ENCODE assay signal across 2 cellular contexts in the genomic region with DNA sequence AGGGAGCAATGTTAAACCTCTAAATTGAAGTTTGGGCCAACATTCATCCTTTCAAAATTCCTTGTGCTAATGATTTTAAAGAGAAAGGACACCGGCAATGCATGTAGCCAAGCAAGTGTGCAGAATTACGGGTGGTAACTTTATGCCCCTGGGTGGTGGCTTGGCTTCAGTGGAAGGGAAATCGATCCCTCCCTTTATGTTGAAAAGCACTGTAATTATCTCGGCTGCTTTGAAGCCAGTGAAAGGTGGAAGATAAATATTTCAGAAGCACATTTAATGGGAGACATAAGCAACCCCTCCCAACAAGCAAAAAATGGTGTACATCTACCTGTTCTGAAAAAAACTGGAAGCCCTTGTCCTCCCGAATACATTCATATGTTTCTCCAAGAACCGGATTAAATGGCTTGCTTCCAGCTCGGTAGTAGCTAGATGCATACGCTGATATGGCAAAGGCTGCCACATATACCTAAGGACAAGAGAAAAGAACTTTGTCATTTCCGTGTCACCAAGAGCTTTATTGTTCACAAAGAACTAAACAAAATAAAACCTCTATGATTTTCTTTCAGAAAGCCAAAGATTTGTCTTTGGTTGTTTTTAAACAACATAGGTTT.
TF ChIP-seq lines count a peak whose summit lies in the region.

No MANE protein-coding gene starts in this region.

TF ChIP-seq in SK-N-SH, 30 proteins besides CTCF, POLR2A, EP300 and RAD21 (continued from another document):
- TF ChIP-seq, protein P1, sequence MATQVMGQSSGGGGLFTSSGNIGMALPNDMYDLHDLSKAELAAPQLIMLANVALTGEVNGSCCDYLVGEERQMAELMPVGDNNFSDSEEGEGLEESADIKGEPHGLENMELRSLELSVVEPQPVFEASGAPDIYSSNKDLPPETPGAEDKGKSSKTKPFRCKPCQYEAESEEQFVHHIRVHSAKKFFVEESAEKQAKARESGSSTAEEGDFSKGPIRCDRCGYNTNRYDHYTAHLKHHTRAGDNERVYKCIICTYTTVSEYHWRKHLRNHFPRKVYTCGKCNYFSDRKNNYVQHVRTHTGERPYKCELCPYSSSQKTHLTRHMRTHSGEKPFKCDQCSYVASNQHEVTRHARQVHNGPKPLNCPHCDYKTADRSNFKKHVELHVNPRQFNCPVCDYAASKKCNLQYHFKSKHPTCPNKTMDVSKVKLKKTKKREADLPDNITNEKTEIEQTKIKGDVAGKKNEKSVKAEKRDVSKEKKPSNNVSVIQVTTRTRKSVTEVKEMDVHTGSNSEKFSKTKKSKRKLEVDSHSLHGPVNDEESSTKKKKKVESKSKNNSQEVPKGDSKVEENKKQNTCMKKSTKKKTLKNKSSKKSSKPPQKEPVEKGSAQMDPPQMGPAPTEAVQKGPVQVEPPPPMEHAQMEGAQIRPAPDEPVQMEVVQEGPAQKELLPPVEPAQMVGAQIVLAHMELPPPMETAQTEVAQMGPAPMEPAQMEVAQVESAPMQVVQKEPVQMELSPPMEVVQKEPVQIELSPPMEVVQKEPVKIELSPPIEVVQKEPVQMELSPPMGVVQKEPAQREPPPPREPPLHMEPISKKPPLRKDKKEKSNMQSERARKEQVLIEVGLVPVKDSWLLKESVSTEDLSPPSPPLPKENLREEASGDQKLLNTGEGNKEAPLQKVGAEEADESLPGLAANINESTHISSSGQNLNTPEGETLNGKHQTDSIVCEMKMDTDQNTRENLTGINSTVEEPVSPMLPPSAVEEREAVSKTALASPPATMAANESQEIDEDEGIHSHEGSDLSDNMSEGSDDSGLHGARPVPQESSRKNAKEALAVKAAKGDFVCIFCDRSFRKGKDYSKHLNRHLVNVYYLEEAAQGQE (IDR thresholded peaks at IDR 0.05; ENCODE audit: low read depth, low read length), result no peak
- TF ChIP-seq GABPA (IDR thresholded peaks at IDR 0.05; ENCODE audit: low read depth) (no peak), RXRA (IDR thresholded peaks at IDR 0.05; ENCODE audit: borderline replicate concordance, low read depth) (no peak)

TF ChIP-seq in SK-N-SH treated with all-trans-retinoic acid at 6 μM for 48 hours, 23 proteins besides CTCF, POLR2A, EP300 and RAD21 (continued from another document):
- TF ChIP-seq CSRNP3 (CRISPR knock-in tag; IDR thresholded peaks at IDR 0.05) (no peak), ZC3H10 (CRISPR knock-in tag; IDR thresholded peaks at IDR 0.05) (no peak), ZNF70 (CRISPR knock-in tag; IDR thresholded peaks at IDR 0.05) (no peak), CSDC2 (CRISPR knock-in tag; IDR thresholded peaks at IDR 0.05) (no peak), ESRRG (CRISPR knock-in tag; IDR thresholded peaks at IDR 0.05) (no peak), BACH2 (CRISPR knock-in tag; IDR thresholded peaks at IDR 0.05; ENCODE audit: borderline replicate concordance) (no peak)
TF ChIP-seq in SK-N-SH treated with all-trans-retinoic acid at 6 μM for 48 hours: peak in this region for 0.
